ENCODE assay signal across 2 cellular contexts in the genomic region with DNA sequence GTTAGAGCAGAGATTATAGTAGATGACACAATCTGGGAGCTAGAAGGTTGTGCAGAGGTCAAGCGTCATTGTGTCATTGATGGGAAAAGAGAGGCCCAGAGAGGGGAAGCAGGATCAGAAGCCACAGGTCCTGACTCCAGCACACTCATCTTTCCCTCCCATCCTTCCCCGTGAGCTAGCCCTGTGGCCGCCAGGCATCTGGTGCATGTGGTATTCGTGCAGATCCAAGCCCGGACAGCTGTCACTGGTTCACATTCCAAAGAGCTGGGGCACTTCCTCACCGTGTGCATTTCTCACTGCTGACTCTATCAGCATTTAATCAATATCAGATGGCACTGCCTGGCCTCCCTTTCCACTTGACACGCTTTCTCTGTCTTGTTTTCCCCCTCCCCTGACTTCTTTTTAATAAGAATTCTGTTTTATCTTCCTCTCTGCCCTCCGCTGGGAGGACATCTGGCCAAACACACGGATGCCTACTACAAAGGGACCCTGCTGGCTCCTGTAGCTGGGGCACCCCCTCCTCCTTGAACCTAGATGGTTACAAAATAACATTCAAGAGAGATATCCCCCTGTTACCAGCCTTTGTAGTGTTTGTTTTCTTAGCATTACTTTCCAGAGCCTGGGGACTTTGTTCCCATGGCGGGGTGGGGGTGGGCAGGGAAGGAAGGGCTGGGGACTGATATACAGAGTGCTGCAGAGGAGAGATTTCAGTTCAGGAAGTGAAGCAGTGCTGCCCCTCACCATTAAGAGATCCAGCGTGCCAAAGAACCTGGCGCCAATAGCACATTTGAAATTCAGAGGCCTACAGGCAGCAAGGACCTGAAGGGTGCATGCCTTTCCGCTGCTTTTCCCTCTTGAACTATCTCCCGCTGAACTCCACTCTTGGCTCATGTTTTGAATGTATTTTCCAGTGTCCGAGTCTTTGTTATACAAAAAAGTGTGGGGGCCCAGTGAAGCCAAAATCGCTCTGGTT.
TF ChIP-seq lines count a peak whose summit lies in the region.

No MANE protein-coding gene starts in this region.

TF ChIP-seq in IMR-90, 13 proteins besides CTCF, POLR2A, EP300 and RAD21:
- TF ChIP-seq BHLHE40 (IDR thresholded peaks at IDR 0.05; ENCODE audit: low read depth, low read length) (0 out of 2 replicates have a peak, but pooled peaks have one; percentile 17), RFX5 (IDR thresholded peaks at IDR 0.05; ENCODE audit: low read depth, low read length) (no peak)

TF ChIP-seq in H1, 55 proteins besides CTCF, POLR2A, EP300 and RAD21:
- TF ChIP-seq SAP30 (IDR thresholded peaks at IDR 0.05; ENCODE audit: insufficient read depth, insufficient replicate concordance, low read length) (no peak), SRF (IDR thresholded peaks at IDR 0.05; ENCODE audit: low read depth, low read length) (no peak), POLR2AphosphoS5 (IDR thresholded peaks at IDR 0.05; ENCODE audit: low read depth, low read length) (no peak), KDM1A (IDR thresholded peaks at IDR 0.05; ENCODE audit: borderline replicate concordance, low read length) (no peak), PHF8 (conservative IDR thresholded peaks at IDR 0.05; ENCODE audit: low read depth, low read length) (no peak), JUND (IDR thresholded peaks at IDR 0.05; ENCODE audit: low read length) (no peak), RBBP5 (IDR thresholded peaks at IDR 0.05; ENCODE audit: borderline replicate concordance, low read depth, low read length) (no peak), CREB1 (IDR thresholded peaks at IDR 0.05) (no peak), ZNF274 (IDR thresholded peaks at IDR 0.05; ENCODE audit: borderline replicate concordance, extremely low read depth, low read length) (no peak), TBP (IDR thresholded peaks at IDR 0.05; ENCODE audit: low read depth, low read length) (no peak), KDM4A (IDR thresholded peaks at IDR 0.05; ENCODE audit: low read depth, low read length, severe bottlenecking) (no peak), TAF7 (optimal IDR thresholded peaks at IDR 0.05; ENCODE audit: borderline replicate concordance, low read depth, low read length) (no peak), TCF12 (IDR thresholded peaks at IDR 0.05; ENCODE audit: low read depth, low read length) (no peak), CHD2 (IDR thresholded peaks at IDR 0.05; ENCODE audit: low read length) (no peak)
- TF ChIP-seq, protein P1, sequence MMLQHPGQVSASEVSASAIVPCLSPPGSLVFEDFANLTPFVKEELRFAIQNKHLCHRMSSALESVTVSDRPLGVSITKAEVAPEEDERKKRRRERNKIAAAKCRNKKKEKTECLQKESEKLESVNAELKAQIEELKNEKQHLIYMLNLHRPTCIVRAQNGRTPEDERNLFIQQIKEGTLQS (IDR thresholded peaks at IDR 0.05; ENCODE audit: insufficient read depth, low read depth, low read length): no peak
- TF ChIP-seq, protein P2, sequence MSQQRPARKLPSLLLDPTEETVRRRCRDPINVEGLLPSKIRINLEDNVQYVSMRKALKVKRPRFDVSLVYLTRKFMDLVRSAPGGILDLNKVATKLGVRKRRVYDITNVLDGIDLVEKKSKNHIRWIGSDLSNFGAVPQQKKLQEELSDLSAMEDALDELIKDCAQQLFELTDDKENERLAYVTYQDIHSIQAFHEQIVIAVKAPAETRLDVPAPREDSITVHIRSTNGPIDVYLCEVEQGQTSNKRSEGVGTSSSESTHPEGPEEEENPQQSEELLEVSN (IDR thresholded peaks at IDR 0.05): no peak
TF ChIP-seq in H1: peak in this region for 0.
